14 cellular contexts compared by ENCODE assay signal in the genomic region with DNA sequence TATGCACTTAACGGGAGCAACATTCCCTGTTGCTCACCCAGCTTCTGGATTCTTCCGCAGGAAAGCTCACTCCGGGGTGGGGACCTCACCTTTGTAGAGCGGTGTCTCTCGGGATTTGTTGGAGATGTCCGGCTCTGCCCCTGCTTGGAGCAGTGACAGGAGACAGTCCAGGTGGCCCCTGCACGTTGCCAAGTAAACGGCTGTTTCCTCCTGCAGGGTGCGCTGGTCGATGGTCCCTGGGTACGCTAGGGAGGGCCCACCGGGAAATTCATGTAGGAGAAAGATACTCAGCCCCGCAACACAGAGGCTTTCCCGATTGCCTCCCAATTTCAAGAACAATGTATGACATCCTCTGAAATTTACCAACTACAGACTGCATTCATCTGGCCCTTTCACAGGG. TPM values are rescaled to one million over a fixed set of nuclear protein-coding genes. Genes with fewer than 3 reads are reported as not detected.
DNase-seq lines count a peak whose midpoint lies in the region; ATAC-seq and TF ChIP-seq lines count a peak whose summit lies in the region.
"Had no signal": no experiment of that assay in that cellular context is flagged by ENCODE, and none has a peak within 500 bp of the region (broad histone marks: within the 10 kb centered on the region; RNA-seq: fewer than 3 reads in every experiment).

No MANE protein-coding gene starts in this region.

- peak overlapping the region; percentile 81 for H3K4me2 ChIP-seq in OCI-LY3 (ENCODE audit: low read length)

- H4K20me1 ChIP-seq in OCI-LY3 (ENCODE audit: insufficient read depth, low read length) = no peaks in the 10 kb centered on the region

- peaks cover 57 to 72% of the 10 kb centered on the region in 2 donors for H3K4me1 Mint-ChIP-seq in natural killer cell treated with Interleukin-12 subunit alpha and Interleukin-12 subunit beta and Interleukin-15 and Interleukin-18, amount 100 ng/mL, for 72 hours (ENCODE audit: low read depth in 2 of 2)
- H3K4me1 Mint-ChIP-seq in natural killer cell = peaks cover 39 to 52% of the 10 kb centered on the region in 2 donors
- peaks cover 33 to 53% (median 50%) of the 10 kb centered on the region in 4 donors for H3K4me1 Mint-ChIP-seq in naive thymus-derived CD8-positive, alpha-beta T cell

- H3K27me3 ChIP-seq in OCI-LY3 (ENCODE audit: low read depth, low read length) (no peaks in the 10 kb centered on the region), esophagus muscularis mucosa (no peaks in the 10 kb centered on the region)
- H3K27me3 ChIP-seq: neutrophil had no signal

- no peak for TF ChIP-seq POLR2A in esophagus muscularis mucosa (IDR thresholded peaks at IDR 0.05; ENCODE audit: low read depth)

- TF ChIP-seq EP300 in esophagus muscularis mucosa (IDR thresholded peaks at IDR 0.05) = no peak

- H3K4me1 ChIP-seq in OCI-LY3 (ENCODE audit: low read length) (peaks cover 68% of the 10 kb centered on the region), esophagus muscularis mucosa (peaks cover 40 to 73% (median 69%) of the 10 kb centered on the region in 4 donors)

- H3K9ac ChIP-seq in OCI-LY3 (ENCODE audit: low read length) = no peak overlapping the region

- H3K4me3 Mint-ChIP-seq in natural killer cell treated with Interleukin-12 subunit alpha and Interleukin-12 subunit beta and Interleukin-15 and Interleukin-18, amount 100 ng/mL, for 72 hours = peak overlapping the region; percentile 99
- no peak overlapping the region for H3K4me3 Mint-ChIP-seq in natural killer cell
- H3K4me3 Mint-ChIP-seq in naive thymus-derived CD8-positive, alpha-beta T cell = no peak overlapping the region

- WGBS in esophagus muscularis mucosa = 39% methylated on average over 9 of the region's 14 CpGs

- no peak overlapping the region for H2AFZ ChIP-seq in OCI-LY3 (ENCODE audit: low read depth, low read length)

- POLR2A ChIA-PET in naive thymus-derived CD8-positive, alpha-beta T cell (lab: Charles Lee) = interaction anchor here (1.8 kb wide), 1 partner anchor 25 kb away, joined by 4 read pairs; no protein-coding TSS in a partner anchor

- no peak for ATAC-seq in natural killer cell treated with Interleukin-12 subunit alpha and Interleukin-12 subunit beta and Interleukin-15 and Interleukin-18, amount 100 ng/mL, for 72 hours
- no peak for ATAC-seq in natural killer cell
- no peak for ATAC-seq in naive thymus-derived CD8-positive, alpha-beta T cell
- ATAC-seq: Panc1 had no signal

- DNase-seq in natural killer cell treated with Interleukin-12 subunit alpha and Interleukin-12 subunit beta and Interleukin-15 and Interleukin-18, amount 100 ng/mL, for 72 hours (ENCODE audit: low spot score) = no peak
- DNase-seq in natural killer cell (no peak), esophagus muscularis mucosa (ENCODE audit: extremely low spot score) (no peak), OCI-M2 (lab: John Stamatoyannopoulos, UW; ENCODE audit: unreplicated experiment) (no peak), Ammon's horn (ENCODE audit: low spot score) (no peak)
- DNase-seq in stimulated activated CD4-positive, alpha-beta T cell treated with anti-CD3 and anti-CD28 coated beads, Interleukin-2, amount 100 ng/mL, for 24 hours = no peak
- DNase-seq in naive thymus-derived CD8-positive, alpha-beta T cell = no peak

- no peak overlapping the region for H3K27ac ChIP-seq in OCI-LY3 (ENCODE audit: low read length)
- peak overlapping the region; percentile 76 to 94 (median 85) for H3K27ac ChIP-seq in esophagus muscularis mucosa (replicated peaks in 1 of 4)
- H3K27ac ChIP-seq: neutrophil had no signal

- H3K79me2 ChIP-seq in OCI-LY3 (ENCODE audit: low read length) = no peaks in the 10 kb centered on the region

- peak overlapping the region; percentile 37 to 96 for H3K27ac Mint-ChIP-seq in natural killer cell treated with Interleukin-12 subunit alpha and Interleukin-12 subunit beta and Interleukin-15 and Interleukin-18, amount 100 ng/mL, for 72 hours
- no peak overlapping the region for H3K27ac Mint-ChIP-seq in natural killer cell
- no peak overlapping the region for H3K27ac Mint-ChIP-seq in naive thymus-derived CD8-positive, alpha-beta T cell
- H3K27ac Mint-ChIP-seq: activated naive CD8-positive, alpha-beta T cell had no signal

- H3K36me3 ChIP-seq in OCI-LY3 (replicated peaks; ENCODE audit: low read depth, low read length) (no peaks in the 10 kb centered on the region), esophagus muscularis mucosa (peaks cover 0 to 65% (median 39%) of the 10 kb centered on the region in 4 donors)
- H3K36me3 ChIP-seq: neutrophil had no signal

- peaks cover 12% of the 10 kb centered on the region for H3K36me3 Mint-ChIP-seq in natural killer cell treated with Interleukin-12 subunit alpha and Interleukin-12 subunit beta and Interleukin-15 and Interleukin-18, amount 100 ng/mL, for 72 hours
- no peaks in the 10 kb centered on the region for H3K36me3 Mint-ChIP-seq in natural killer cell
- H3K36me3 Mint-ChIP-seq in naive thymus-derived CD8-positive, alpha-beta T cell = no peaks in the 10 kb centered on the region

- H3K4me3 ChIP-seq in OCI-LY3 (ENCODE audit: low read length) = no peak overlapping the region
- H3K4me3 ChIP-seq in esophagus muscularis mucosa = no peak overlapping the region

- TF ChIP-seq CTCF in natural killer cell (IDR thresholded peaks at IDR 0.05) (no peak), OCI-LY3 (IDR thresholded peaks at IDR 0.05; ENCODE audit: low read depth, low read length) (peak; percentile 46), esophagus muscularis mucosa (IDR thresholded peaks at IDR 0.05) (peak in 2 of 3 experiments; percentile 20 to 23)

- no peaks in the 10 kb centered on the region for H3K27me3 Mint-ChIP-seq in natural killer cell treated with Interleukin-12 subunit alpha and Interleukin-12 subunit beta and Interleukin-15 and Interleukin-18, amount 100 ng/mL, for 72 hours
- H3K27me3 Mint-ChIP-seq in natural killer cell (ENCODE audit: low read depth in 2 of 2) = no peaks in the 10 kb centered on the region
- H3K27me3 Mint-ChIP-seq in naive thymus-derived CD8-positive, alpha-beta T cell = peaks cover 0 to 3% (median 0%) of the 10 kb centered on the region in 5 donors
- H3K27me3 Mint-ChIP-seq: activated naive CD8-positive, alpha-beta T cell had no signal

- no peaks in the 10 kb centered on the region for H3K9me3 Mint-ChIP-seq in natural killer cell treated with Interleukin-12 subunit alpha and Interleukin-12 subunit beta and Interleukin-15 and Interleukin-18, amount 100 ng/mL, for 72 hours
- no peaks in the 10 kb centered on the region for H3K9me3 Mint-ChIP-seq in natural killer cell
- H3K9me3 Mint-ChIP-seq in naive thymus-derived CD8-positive, alpha-beta T cell = no peaks in the 10 kb centered on the region

- H3K9me3 ChIP-seq in OCI-LY3 (ENCODE audit: insufficient read depth, low read length) = no peaks in the 10 kb centered on the region
- no peaks in the 10 kb centered on the region for H3K9me3 ChIP-seq in esophagus muscularis mucosa
- H3K9me3 ChIP-seq: neutrophil had no signal

- intact Hi-C loops in natural killer cell (cut with micrococcal nuclease) (no loop called here), esophagus muscularis mucosa (cut with DNase I) (no loop called here)

RNA-seq across cellular contexts. Expression of gene ASB2, which starts 23.1 kb away (rescaled TPM):
- total RNA-seq in natural killer cell treated with Interleukin-12 subunit alpha and Interleukin-12 subunit beta and Interleukin-15 and Interleukin-18, amount 100 ng/mL, for 72 hours = 10 to 100 TPM; 12.3 to 55.1 TPM
- total RNA-seq in natural killer cell = 1 to 10 TPM; 3.7 to 7.2 (median 4.8) TPM
- 100 to 1,000 TPM in 3 of 4 donors, 10 to 100 TPM in 1; 53.5 to 164 (median 105) TPM for total RNA-seq in esophagus muscularis mucosa
- total RNA-seq in naive thymus-derived CD8-positive, alpha-beta T cell = 1 to 10 TPM; 1.5 to 1.8 TPM
- 1 to 10 TPM in 1 of 3 donors, not detected in 2; 2.0 TPM for polyA plus RNA-seq in naive thymus-derived CD8-positive, alpha-beta T cell

RNA-seq across cellular contexts. Expression of gene FAM181A, which starts 26.1 kb away (rescaled TPM):
- not detected for total RNA-seq in natural killer cell treated with Interleukin-12 subunit alpha and Interleukin-12 subunit beta and Interleukin-15 and Interleukin-18, amount 100 ng/mL, for 72 hours
- total RNA-seq in natural killer cell (not detected), esophagus muscularis mucosa (not detected)
- total RNA-seq in naive thymus-derived CD8-positive, alpha-beta T cell = not detected
- polyA plus RNA-seq in naive thymus-derived CD8-positive, alpha-beta T cell = not detected
- total RNA-seq: fibroblast of villous mesenchyme, kidney epithelial cell, LHCN-M2 had no signal

RNA-seq across cellular contexts. Expression of gene CCDC197, which starts 43.8 kb away (rescaled TPM):
- total RNA-seq in natural killer cell treated with Interleukin-12 subunit alpha and Interleukin-12 subunit beta and Interleukin-15 and Interleukin-18, amount 100 ng/mL, for 72 hours = not detected
- total RNA-seq in natural killer cell (not detected), esophagus muscularis mucosa (not detected)
- total RNA-seq in naive thymus-derived CD8-positive, alpha-beta T cell = not detected
- polyA plus RNA-seq in naive thymus-derived CD8-positive, alpha-beta T cell = not detected
- total RNA-seq: fibroblast of villous mesenchyme, kidney epithelial cell, LHCN-M2 had no signal

Comparison
In these comparisons a context has a peak if more than half of its experiments do, and no peak if none do; other contexts are left out.
1. H3K27ac Mint-ChIP-seq: peak in natural killer cell treated with Interleukin-12 subunit alpha and Interleukin-12 subunit beta and Interleukin-15 and Interleukin-18, amount 100 ng/mL, for 72 hours (2 of 2); none in natural killer cell (0 of 2) and naive thymus-derived CD8-positive, alpha-beta T cell (0 of 10).